ENCODE assay signal across 1 cellular context in genomic region chr17:67392111-67392510, GRCh38.
TF ChIP-seq lines count a peak whose summit lies in the region.

No MANE protein-coding gene starts in this region.

TF ChIP-seq in HepG2, 621 proteins besides CTCF, POLR2A, EP300 and RAD21:
- no peak for TF ChIP-seq GRHL1 (CRISPR knock-in tag; conservative IDR thresholded peaks at IDR 0.05)
- no peak for TF ChIP-seq ZNF441 (CRISPR knock-in tag; IDR thresholded peaks at IDR 0.05; ENCODE audit: borderline replicate concordance)
- no peak for TF ChIP-seq POLR2AphosphoS2 (IDR thresholded peaks at IDR 0.05; ENCODE audit: low read depth, low read length)
- TF ChIP-seq RFX1 (IDR thresholded peaks at IDR 0.05) = no peak
- TF ChIP-seq RBFOX2 (IDR thresholded peaks at IDR 0.05; ENCODE audit: low read depth, low read length) = no peak
- TF ChIP-seq ELF3 (CRISPR knock-in tag; IDR thresholded peaks at IDR 0.05) = no peak
- no peak for TF ChIP-seq ISX (CRISPR knock-in tag; conservative IDR thresholded peaks at IDR 0.05)
- no peak for TF ChIP-seq MTERF4 (CRISPR knock-in tag; IDR thresholded peaks at IDR 0.05)
- TF ChIP-seq ZNF260 (CRISPR knock-in tag; IDR thresholded peaks at IDR 0.05; ENCODE audit: borderline replicate concordance, low read depth) = no peak
- TF ChIP-seq JUN (CRISPR knock-in tag; IDR thresholded peaks at IDR 0.05) = no peak
- TF ChIP-seq ZNF136 (CRISPR knock-in tag; IDR thresholded peaks at IDR 0.05; ENCODE audit: low read depth) = no peak
- TF ChIP-seq DBP (CRISPR knock-in tag; IDR thresholded peaks at IDR 0.05; ENCODE audit: not compliant biosample characterization) = no peak
- no peak for TF ChIP-seq ZFP90 (CRISPR knock-in tag; IDR thresholded peaks at IDR 0.05; ENCODE audit: borderline replicate concordance)
- TF ChIP-seq ZFP1 (CRISPR knock-in tag; IDR thresholded peaks at IDR 0.05) = no peak
